1 cellular context compared by ENCODE assay signal in genomic region chr1:6455752-6456520, GRCh38.
TF ChIP-seq lines count a peak whose summit lies in the region.

No MANE protein-coding gene starts in this region.

TF ChIP-seq in endothelial cell of umbilical vein, 7 proteins besides CTCF, POLR2A, EP300 and RAD21:
- peak; percentile 56 for TF ChIP-seq EZH2 (IDR thresholded peaks at IDR 0.05; ENCODE audit: borderline replicate concordance, low read depth, low read length, severe bottlenecking)
TF ChIP-seq in endothelial cell of umbilical vein: peak in this region for 1; not testable (repeated sequence) for 6.
